In genomic region chr6:96990462-96990861, GRCh38 we compare ENCODE assay signal across 1 cellular context.
TF ChIP-seq lines count a peak whose summit lies in the region.

No MANE protein-coding gene starts in this region.

TF ChIP-seq in K562, 482 proteins besides CTCF, POLR2A, EP300 and RAD21:
- no peak for TF ChIP-seq ZNF518B (CRISPR knock-in tag; IDR thresholded peaks at IDR 0.05)
- no peak for TF ChIP-seq TBP (optimal IDR thresholded peaks at IDR 0.05; ENCODE audit: low read depth, low read length)
- TF ChIP-seq MGA (IDR thresholded peaks at IDR 0.05) = no peak
- no peak for TF ChIP-seq NCOA6 (IDR thresholded peaks at IDR 0.05)
- no peak for TF ChIP-seq RCOR1 (IDR thresholded peaks at IDR 0.05; ENCODE audit: borderline replicate concordance in 1 of 2, low read depth in 2 of 2, low read length in 2 of 2)
- no peak for TF ChIP-seq ZNF282 (CRISPR knock-in tag; IDR thresholded peaks at IDR 0.05)
- TF ChIP-seq MCM7 (IDR thresholded peaks at IDR 0.05) = no peak
- no peak for TF ChIP-seq GMEB1 (CRISPR knock-in tag; IDR thresholded peaks at IDR 0.05)
